Comparison of ENCODE assay signal across 27 cellular contexts in the genomic region with DNA sequence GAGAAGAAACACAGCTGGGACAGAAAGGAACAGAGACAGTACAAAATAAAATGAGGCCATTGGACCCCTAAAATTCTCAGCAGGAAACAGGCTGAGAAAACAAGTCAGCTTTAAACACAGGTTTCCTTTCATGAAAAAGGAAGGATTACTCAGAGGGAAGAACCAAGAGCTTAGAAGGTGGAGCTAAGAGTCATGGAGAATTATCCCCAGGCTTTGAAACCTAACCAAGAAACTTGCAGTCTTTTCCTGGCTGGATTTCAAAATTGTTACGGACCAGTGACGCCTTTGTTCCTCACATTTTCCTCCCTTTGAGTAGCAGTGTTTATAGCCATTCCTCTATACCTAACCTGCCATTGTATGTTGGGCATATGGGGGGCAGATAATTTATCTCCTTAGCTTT. TPM values are rescaled to one million over a fixed set of nuclear protein-coding genes. Genes with fewer than 3 reads are reported as not detected.
DNase-seq lines count a peak whose midpoint lies in the region; ATAC-seq and TF ChIP-seq lines count a peak whose summit lies in the region.
"Had no signal": no experiment of that assay in that cellular context is flagged by ENCODE, and none has a peak within 500 bp of the region (broad histone marks: within the 10 kb centered on the region; RNA-seq: fewer than 3 reads in every experiment).

No MANE protein-coding gene starts in this region.

- H3K27me3 ChIP-seq in Caco-2 (replicated peaks; ENCODE audit: control insufficient read depth, insufficient read depth, low read length) = no peaks in the 10 kb centered on the region
- H3K27me3 ChIP-seq: body of pancreas, Peyer's patch, transverse colon had no signal

- no peaks in the 10 kb centered on the region for H3K36me3 ChIP-seq in Caco-2 (ENCODE audit: control insufficient read depth, insufficient read depth, low read length)
- H3K36me3 ChIP-seq: Peyer's patch, prostate gland, transverse colon had no signal

- peaks cover 17% of the 10 kb centered on the region for H3K4me1 Mint-ChIP-seq in stimulated activated naive CD8-positive, alpha-beta T cell treated with anti-CD3 and anti-CD28 coated beads, Interleukin-15, Interleukin-2, amounts not matched to agents 100 ng/mL and 50 ng/mL, for 24 hours (ENCODE audit: low read depth)
- H3K4me1 Mint-ChIP-seq in T-helper 17 cell = no peaks in the 10 kb centered on the region
- H3K4me1 Mint-ChIP-seq in Caco-2 (ENCODE audit: low read depth, unreplicated experiment) = no peaks in the 10 kb centered on the region

- ATAC-seq in T-helper 17 cell = no peak
- ATAC-seq: activated CD4-positive, CD25-positive, alpha-beta regulatory T cell treated with anti-CD3 and anti-CD28 coated beads, Interleukin-2, amount 50 U/mL, for 24 hours; activated T-cell treated with anti-CD3 and anti-CD28 coated beads, Interleukin-2, amount 50 U/mL, for 72 hours; body of pancreas; left ventricle myocardium superior had no signal

- TF ChIP-seq CTCF in astrocyte of the spinal cord (IDR thresholded peaks at IDR 0.05; ENCODE audit: low read depth, low read length) (no peak), fibroblast of the aortic adventitia (IDR thresholded peaks at IDR 0.05; ENCODE audit: insufficient read depth, low read length) (no peak), Caco-2 (IDR thresholded peaks at IDR 0.05; ENCODE audit: insufficient read depth in 1 of 2, low read depth in 1 of 2, low read length in 1 of 2, severe bottlenecking in 1 of 2, unreplicated experiment in 1 of 2) (no peak)

- H3K4me3 ChIP-seq in astrocyte of the spinal cord (ENCODE audit: low read depth, low read length) (no peak overlapping the region), fibroblast of the aortic adventitia (ENCODE audit: low read depth, low read length) (no peak overlapping the region), Caco-2 (ENCODE audit: low read depth, low read length) (no peak overlapping the region)
- H3K4me3 ChIP-seq: body of pancreas, Peyer's patch, prostate gland, transverse colon had no signal

- H3K27ac Mint-ChIP-seq in stimulated activated naive CD8-positive, alpha-beta T cell treated with anti-CD3 and anti-CD28 coated beads, Interleukin-15, Interleukin-2, amounts not matched to agents 100 ng/mL and 50 ng/mL, for 24 hours = peak overlapping the region; percentile 3
- H3K27ac Mint-ChIP-seq in T-helper 17 cell (no peak overlapping the region), Caco-2 (ENCODE audit: unreplicated experiment) (no peak overlapping the region)
- H3K27ac Mint-ChIP-seq: activated CD4-positive, alpha-beta memory T cell treated with anti-CD3 and anti-CD28 coated beads for 36 hours; activated T-cell treated with anti-CD3 and anti-CD28 coated beads, Interleukin-2, amount 50 U/mL, for 72 hours; dendritic cell treated with granulocyte-macrophage colony-stimulating factor and Interleukin-4, amounts not matched to agents 40 ng/mL and 50 ng/mL, for 4 days had no signal

- intact Hi-C loops in Caco-2 (cut with micrococcal nuclease; ENCODE audit: unreplicated experiment) = no loop called here

- H3K4me1 ChIP-seq in Caco-2 = no peaks in the 10 kb centered on the region
- H3K4me1 ChIP-seq: body of pancreas, Peyer's patch, prostate gland, transverse colon had no signal

- CTCF ChIA-PET in Caco-2 (lab: Charles Lee) = interaction anchor here (1.6 kb wide), 1 partner anchor 240 kb away, joined by 3 read pairs; no protein-coding TSS in a partner anchor

- H3K9me3 ChIP-seq in T-helper 17 cell (ENCODE audit: control insufficient read depth, low read length, poor library complexity, severe bottlenecking) (no peaks in the 10 kb centered on the region), Caco-2 (no peaks in the 10 kb centered on the region)
- H3K9me3 ChIP-seq: body of pancreas, Peyer's patch, prostate gland, transverse colon had no signal

- POLR2A ChIA-PET in Caco-2 (lab: Charles Lee) = no interaction called here

- in situ Hi-C loops in astrocyte of the spinal cord (cut with HindIII; ENCODE audit: low sequenced_read_pairs) = no loop called here

- H3K9me3 Mint-ChIP-seq in stimulated activated naive CD8-positive, alpha-beta T cell treated with anti-CD3 and anti-CD28 coated beads, Interleukin-15, Interleukin-2, amounts not matched to agents 100 ng/mL and 50 ng/mL, for 24 hours = no peaks in the 10 kb centered on the region
- no peaks in the 10 kb centered on the region for H3K9me3 Mint-ChIP-seq in Caco-2 (ENCODE audit: unreplicated experiment)
- H3K9me3 Mint-ChIP-seq: activated CD4-positive, alpha-beta memory T cell treated with anti-CD3 and anti-CD28 coated beads for 36 hours; dendritic cell treated with granulocyte-macrophage colony-stimulating factor and Interleukin-4, amounts not matched to agents 40 ng/mL and 50 ng/mL, for 4 days had no signal

- H3K36me3 Mint-ChIP-seq in stimulated activated naive CD8-positive, alpha-beta T cell treated with anti-CD3 and anti-CD28 coated beads, Interleukin-15, Interleukin-2, amounts not matched to agents 100 ng/mL and 50 ng/mL, for 24 hours (ENCODE audit: low read depth) = no peaks in the 10 kb centered on the region
- no peaks in the 10 kb centered on the region for H3K36me3 Mint-ChIP-seq in T-helper 17 cell (ENCODE audit: low read depth)
- H3K36me3 Mint-ChIP-seq in Caco-2 (ENCODE audit: insufficient read depth, unreplicated experiment) = no peaks in the 10 kb centered on the region
- H3K36me3 Mint-ChIP-seq: activated CD4-positive, alpha-beta memory T cell treated with anti-CD3 and anti-CD28 coated beads for 36 hours had no signal

- no peak overlapping the region for H3K4me3 Mint-ChIP-seq in stimulated activated naive CD8-positive, alpha-beta T cell treated with anti-CD3 and anti-CD28 coated beads, Interleukin-15, Interleukin-2, amounts not matched to agents 100 ng/mL and 50 ng/mL, for 24 hours
- no peak overlapping the region for H3K4me3 Mint-ChIP-seq in T-helper 17 cell
- no peak overlapping the region for H3K4me3 Mint-ChIP-seq in Caco-2 (ENCODE audit: unreplicated experiment)
- H3K4me3 Mint-ChIP-seq: activated CD4-positive, alpha-beta memory T cell treated with anti-CD3 and anti-CD28 coated beads for 36 hours; activated T-cell treated with anti-CD3 and anti-CD28 coated beads, Interleukin-2, amount 50 U/mL, for 72 hours; dendritic cell treated with granulocyte-macrophage colony-stimulating factor and Interleukin-4, amounts not matched to agents 40 ng/mL and 50 ng/mL, for 4 days had no signal

- H3K27me3 Mint-ChIP-seq in stimulated activated naive CD8-positive, alpha-beta T cell treated with anti-CD3 and anti-CD28 coated beads, Interleukin-15, Interleukin-2, amounts not matched to agents 100 ng/mL and 50 ng/mL, for 24 hours = peaks cover 20% of the 10 kb centered on the region
- H3K27me3 Mint-ChIP-seq in T-helper 17 cell (peaks cover 43% of the 10 kb centered on the region), Caco-2 (ENCODE audit: insufficient read depth, unreplicated experiment) (peaks cover 11% of the 10 kb centered on the region)
- H3K27me3 Mint-ChIP-seq: dendritic cell treated with granulocyte-macrophage colony-stimulating factor and Interleukin-4, amounts not matched to agents 40 ng/mL and 50 ng/mL, for 4 days had no signal

- DNase-seq in DMS79 treated with DMSO at 0.1 percent for 48 hours (lab: John Stamatoyannopoulos, UW) (peak; percentile 42), DMS79 (lab: John Stamatoyannopoulos, UW) (no peak), astrocyte of the spinal cord (ENCODE audit: low read depth, low spot score) (peak; percentile 74), fibroblast of the aortic adventitia (ENCODE audit: low read depth) (peak; percentile 68), KG1 (lab: John Stamatoyannopoulos, UW) (no peak), T-helper 17 cell (no peak), Caco-2 (no peak)
- DNase-seq: activated CD4-positive, alpha-beta memory T cell treated with anti-CD3 and anti-CD28 coated beads for 36 hours; activated T-cell treated with anti-CD3 and anti-CD28 coated beads, Interleukin-2, amount 50 U/mL, for 72 hours; body of pancreas; HCEC 1CT; left ventricle myocardium superior; NCI-H146; NCI-H2107; NCI-H774; nucleus accumbens; Peyer's patch; SHP77 treated with DMSO at 0.1 percent for 48 hours; stimulated activated CD4-positive, alpha-beta T cell treated with anti-CD3 and anti-CD28 coated beads, Interleukin-4, amount 100 ng/mL, for 1 hour; transverse colon had no signal

- no TSS peak for BruUV-seq in Caco-2 (replicated peaks; lab: Mats Ljungman, UMichigan)

RNA-seq across cellular contexts. Expression of gene HMGB4, which starts 8.8 kb away (rescaled TPM):
- total RNA-seq in fibroblast of the aortic adventitia (ENCODE audit: low replicate concordance) (not detected in 2 replicates), T-helper 17 cell (not detected), Caco-2 (2022) (not detected in 2 replicates)
- total RNA-seq: activated CD4-positive, alpha-beta memory T cell treated with anti-CD3 and anti-CD28 coated beads for 36 hours; activated T-cell treated with anti-CD3 and anti-CD28 coated beads, Interleukin-2, amount 50 U/mL, for 72 hours; body of pancreas; glomerular endothelial cell; left ventricle myocardium superior; myocyte; Peyer's patch; T-helper 2 cell treated with Interferon-gamma antibody and Interleukin-4, amounts not matched to agents 100 ng/mL and 5 ng/mL, for 36 hours; transverse colon had no signal

Comparison
In these comparisons a context has a peak if more than half of its experiments do, and no peak if none do; other contexts are left out.
1. DNase-seq: peak in DMS79 treated with DMSO at 0.1 percent for 48 hours (single experiment), astrocyte of the spinal cord (single experiment) and fibroblast of the aortic adventitia (single experiment); none in DMS79 (single experiment), KG1 (single experiment), T-helper 17 cell (0 of 3) and Caco-2 (0 of 2).